Comparison of ENCODE assay signal across 1 cellular context in the genomic region with DNA sequence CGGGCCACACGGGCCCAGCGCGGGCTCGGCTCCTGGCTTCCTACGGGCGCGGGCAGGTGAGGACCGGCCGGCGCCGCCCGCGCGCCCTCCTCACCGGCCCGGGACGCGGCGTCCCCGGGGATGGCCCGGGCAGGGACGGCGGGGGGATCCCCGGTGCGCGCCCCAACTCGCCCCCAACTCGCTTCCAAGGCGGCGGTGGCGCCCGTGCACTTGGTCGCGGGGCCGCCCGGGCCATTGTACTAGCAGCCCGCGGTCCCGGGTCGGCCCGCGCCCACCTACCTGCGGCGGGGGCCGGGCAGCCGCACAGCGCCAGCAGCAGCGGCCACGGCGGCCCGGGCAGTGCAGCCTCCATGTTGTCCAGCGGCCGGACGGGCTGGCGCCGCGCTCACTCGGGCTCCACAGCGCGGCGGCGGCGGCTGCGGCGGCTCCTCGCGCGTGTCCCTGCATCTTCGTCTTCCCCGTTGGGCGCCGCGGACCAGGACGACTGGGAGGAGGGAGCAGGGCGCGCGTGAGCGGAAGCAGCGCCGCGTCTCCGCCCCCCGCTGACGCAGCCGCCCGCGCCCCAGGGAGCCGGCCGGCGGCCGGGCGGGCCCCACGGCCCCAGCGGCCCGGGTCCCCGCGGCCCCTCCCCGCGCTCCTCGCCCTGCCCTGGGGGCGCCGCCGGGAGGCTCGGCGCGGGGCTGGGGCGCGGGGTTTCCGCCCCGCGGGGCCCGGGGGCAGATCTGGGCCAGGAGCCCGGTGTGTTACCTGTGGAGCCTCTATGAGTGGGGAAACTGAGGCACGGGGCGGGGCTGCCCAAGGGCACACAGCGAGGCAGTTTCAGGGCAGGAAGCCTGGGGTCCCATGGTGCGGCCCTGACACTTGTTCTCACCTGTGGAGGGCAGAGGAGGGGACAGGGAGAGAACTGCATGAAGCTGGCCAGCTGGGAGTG.
A peak's percentile ranks its signal among the peaks of the same experiment; 100 is the strongest.
TF ChIP-seq lines count a peak whose summit lies in the region.

No MANE protein-coding gene starts in this region.

TF ChIP-seq in K562, 482 proteins besides CTCF, POLR2A, EP300 and RAD21 (continued from another document):
- no peak for TF ChIP-seq NCOA2 (IDR thresholded peaks at IDR 0.05; ENCODE audit: partially characterized antibody in 2 of 2)
- peak; percentile 33 for TF ChIP-seq RBBP5 (IDR thresholded peaks at IDR 0.05; ENCODE audit: borderline replicate concordance, insufficient read depth, low read length, poor library complexity, severe bottlenecking)
- no peak for TF ChIP-seq ZNF121 (CRISPR knock-in tag; conservative IDR thresholded peaks at IDR 0.05)
- no peak for TF ChIP-seq ZNF175 (CRISPR knock-in tag; IDR thresholded peaks at IDR 0.05; ENCODE audit: low read depth)
- TF ChIP-seq ZNF224 (CRISPR knock-in tag; IDR thresholded peaks at IDR 0.05) = no peak
- no peak for TF ChIP-seq NBN (IDR thresholded peaks at IDR 0.05; ENCODE audit: low read depth)
- TF ChIP-seq POLR2H (tag; IDR thresholded peaks at IDR 0.05; ENCODE audit: low read depth) = peak; percentile 36; the same call in 1 of the 2 replicates
- TF ChIP-seq, protein P1, sequence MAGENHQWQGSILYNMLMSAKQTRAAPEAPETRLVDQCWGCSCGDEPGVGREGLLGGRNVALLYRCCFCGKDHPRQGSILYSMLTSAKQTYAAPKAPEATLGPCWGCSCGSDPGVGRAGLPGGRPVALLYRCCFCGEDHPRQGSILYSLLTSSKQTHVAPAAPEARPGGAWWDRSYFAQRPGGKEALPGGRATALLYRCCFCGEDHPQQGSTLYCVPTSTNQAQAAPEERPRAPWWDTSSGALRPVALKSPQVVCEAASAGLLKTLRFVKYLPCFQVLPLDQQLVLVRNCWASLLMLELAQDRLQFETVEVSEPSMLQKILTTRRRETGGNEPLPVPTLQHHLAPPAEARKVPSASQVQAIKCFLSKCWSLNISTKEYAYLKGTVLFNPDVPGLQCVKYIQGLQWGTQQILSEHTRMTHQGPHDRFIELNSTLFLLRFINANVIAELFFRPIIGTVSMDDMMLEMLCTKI (IDR thresholded peaks at IDR 0.05; ENCODE audit: partially characterized antibody) = no peak
- no peak for TF ChIP-seq ZNF77 (CRISPR knock-in tag; IDR thresholded peaks at IDR 0.05)
- no peak for TF ChIP-seq DMBX1 (CRISPR knock-in tag; IDR thresholded peaks at IDR 0.05; ENCODE audit: borderline replicate concordance)
- TF ChIP-seq PHB2 (IDR thresholded peaks at IDR 0.05; ENCODE audit: low read depth) = no peak
- peak; percentile 80 for TF ChIP-seq CXXC5 (CRISPR knock-in tag; IDR thresholded peaks at IDR 0.05)
- TF ChIP-seq CREB1 (IDR thresholded peaks at IDR 0.05) = peak; percentile 48; the same call in 1 of the 2 replicates
- TF ChIP-seq CREB1 (CRISPR knock-in tag; IDR thresholded peaks at IDR 0.05) = no peak
- TF ChIP-seq ZNF280B (CRISPR knock-in tag; IDR thresholded peaks at IDR 0.05) = no peak
- TF ChIP-seq BCOR (IDR thresholded peaks at IDR 0.05) = peak; percentile 41; the same call in 1 of the 2 replicates
- peak; percentile 27; the same call in 1 of the 2 replicates for TF ChIP-seq SIN3B (IDR thresholded peaks at IDR 0.05; ENCODE audit: low read depth)
- no peak for TF ChIP-seq HMG20A (CRISPR knock-in tag; conservative IDR thresholded peaks at IDR 0.05)
- peak in 2 of 3 experiments; percentile 24 to 48 for TF ChIP-seq YY1 (IDR thresholded peaks at IDR 0.05; ENCODE audit: borderline replicate concordance in 1 of 3, control insufficient read depth in 1 of 3, extremely low read depth in 1 of 3, insufficient read depth in 3 of 3, insufficient read length in 1 of 3, insufficient replicate concordance in 2 of 3, low read depth in 1 of 3, low read length in 2 of 3)
- TF ChIP-seq, protein P2, sequence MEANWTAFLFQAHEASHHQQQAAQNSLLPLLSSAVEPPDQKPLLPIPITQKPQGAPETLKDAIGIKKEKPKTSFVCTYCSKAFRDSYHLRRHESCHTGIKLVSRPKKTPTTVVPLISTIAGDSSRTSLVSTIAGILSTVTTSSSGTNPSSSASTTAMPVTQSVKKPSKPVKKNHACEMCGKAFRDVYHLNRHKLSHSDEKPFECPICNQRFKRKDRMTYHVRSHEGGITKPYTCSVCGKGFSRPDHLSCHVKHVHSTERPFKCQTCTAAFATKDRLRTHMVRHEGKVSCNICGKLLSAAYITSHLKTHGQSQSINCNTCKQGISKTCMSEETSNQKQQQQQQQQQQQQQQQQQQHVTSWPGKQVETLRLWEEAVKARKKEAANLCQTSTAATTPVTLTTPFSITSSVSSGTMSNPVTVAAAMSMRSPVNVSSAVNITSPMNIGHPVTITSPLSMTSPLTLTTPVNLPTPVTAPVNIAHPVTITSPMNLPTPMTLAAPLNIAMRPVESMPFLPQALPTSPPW (CRISPR knock-in tag; IDR thresholded peaks at IDR 0.05) = peak; percentile 60
- peak; percentile 66; the same call in 1 of the 2 replicates for TF ChIP-seq PHF8 (IDR thresholded peaks at IDR 0.05; ENCODE audit: borderline replicate concordance, low read length)
- TF ChIP-seq, protein P3, sequence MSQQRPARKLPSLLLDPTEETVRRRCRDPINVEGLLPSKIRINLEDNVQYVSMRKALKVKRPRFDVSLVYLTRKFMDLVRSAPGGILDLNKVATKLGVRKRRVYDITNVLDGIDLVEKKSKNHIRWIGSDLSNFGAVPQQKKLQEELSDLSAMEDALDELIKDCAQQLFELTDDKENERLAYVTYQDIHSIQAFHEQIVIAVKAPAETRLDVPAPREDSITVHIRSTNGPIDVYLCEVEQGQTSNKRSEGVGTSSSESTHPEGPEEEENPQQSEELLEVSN (IDR thresholded peaks at IDR 0.05; ENCODE audit: borderline replicate concordance in 1 of 2, extremely low read depth in 1 of 2, insufficient read depth in 1 of 2, insufficient read length in 1 of 2, low read depth in 1 of 2, low read length in 1 of 2, poor library complexity in 1 of 2, severe bottlenecking in 1 of 2) = peak; percentile 14 to 50
- TF ChIP-seq CREM (IDR thresholded peaks at IDR 0.05; ENCODE audit: low read depth) = peak; percentile 70
- TF ChIP-seq SIN3A (IDR thresholded peaks at IDR 0.05; ENCODE audit: borderline replicate concordance in 2 of 2, control insufficient read depth in 1 of 2, low read depth in 2 of 2, low read length in 2 of 2) = peak in 1 of 2 experiments; percentile 9; a peak in 1 of 4 replicates
- peak; percentile 73 for TF ChIP-seq RBFOX2 (IDR thresholded peaks at IDR 0.05; ENCODE audit: low read depth, low read length)
- TF ChIP-seq GABPA (tag; conservative IDR thresholded peaks at IDR 0.05; ENCODE audit: low read depth) = peak; percentile 68
- peak; percentile 49; the same call in 1 of the 2 replicates for TF ChIP-seq CTBP1 (IDR thresholded peaks at IDR 0.05; ENCODE audit: borderline replicate concordance)
- no peak for TF ChIP-seq ZNF134 (CRISPR knock-in tag; conservative IDR thresholded peaks at IDR 0.05)
